In the genomic region with DNA sequence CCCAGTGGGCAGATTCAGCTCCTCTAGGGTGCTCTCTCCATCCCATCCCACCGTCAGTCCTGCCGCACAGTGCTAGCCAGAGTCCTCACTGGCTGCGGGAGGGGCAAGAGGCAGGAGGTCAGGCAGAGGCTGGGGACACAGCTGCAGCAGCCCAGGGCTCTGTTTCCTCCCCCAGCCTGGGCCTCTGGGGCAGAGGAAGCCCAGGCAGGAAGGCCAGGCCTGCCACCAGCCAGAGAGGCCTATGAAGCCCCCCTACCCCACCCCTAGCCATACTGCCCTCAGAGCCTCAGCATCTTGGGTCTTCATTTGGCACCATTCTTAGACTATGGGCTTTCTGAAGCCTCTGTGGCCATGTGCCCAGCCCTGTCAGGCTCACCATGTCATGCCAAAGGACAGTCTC, we compare ENCODE assay signal across 15 cellular contexts. TPM values are rescaled to one million over a fixed set of nuclear protein-coding genes. Genes with fewer than 3 reads are reported as not detected.
DNase-seq lines count a peak whose midpoint lies in the region; ATAC-seq, FAIRE-seq and TF ChIP-seq lines count a peak whose summit lies in the region.
"Had no signal": no experiment of that assay in that cellular context is flagged by ENCODE, and none has a peak within 500 bp of the region (broad histone marks: within the 10 kb centered on the region; RNA-seq: fewer than 3 reads in every experiment).

No MANE protein-coding gene starts in this region.

- peak overlapping the region in 10 of 11 experiments; percentile 3 to 75 (median 53); a peak in 14 of 22 replicates for H3K27ac ChIP-seq in BLaER1 treated with 17β-estradiol and CSF1 and Interleukin-3, amounts not matched to agents 10 nM and 100 nM
- H3K27ac ChIP-seq in H1 (ENCODE audit: low read depth, low read length) = no peak overlapping the region
- peak overlapping the region; percentile 43 to 85 for H3K27ac ChIP-seq in lung (ENCODE audit: low read depth in 1 of 2, low read length in 1 of 2)
- H3K27ac ChIP-seq in skin epidermis = peak overlapping the region in 13 of 21 experiments; percentile 13 to 77 (median 46)
- H3K27ac ChIP-seq: PC-9 had no signal

- H3K4me2 ChIP-seq in BLaER1 treated with 17β-estradiol and CSF1 and Interleukin-3, amounts not matched to agents 10 nM and 100 nM = peak overlapping the region; percentile 55 to 97 (median 79)
- no peak overlapping the region for H3K4me2 ChIP-seq in H1 (ENCODE audit: insufficient read depth in 1 of 2, low read depth in 2 of 2, low read length in 2 of 2)
- H3K4me2 ChIP-seq: PC-9 had no signal

- H3K18ac ChIP-seq in H1 (ENCODE audit: extremely low read depth, low read length) = no peak overlapping the region

- H2BK5ac ChIP-seq in H1 (ENCODE audit: low read depth, low read length) = no peak overlapping the region

- no peak for TF ChIP-seq CTCF in H1 (IDR thresholded peaks at IDR 0.05; ENCODE audit: control extremely low read depth in 1 of 3, insufficient read depth in 1 of 3, low read depth in 1 of 3, low read length in 3 of 3)
- no peak for TF ChIP-seq CTCF in lung (IDR thresholded peaks at IDR 0.05; ENCODE audit: control extremely low read depth, extremely low read depth)

- peaks cover 31 to 82% (median 49%) of the 10 kb centered on the region in 10 experiments for H3K4me1 ChIP-seq in BLaER1 treated with 17β-estradiol and CSF1 and Interleukin-3, amounts not matched to agents 10 nM and 100 nM
- H3K4me1 ChIP-seq in H1 (replicated peaks in 1 of 4; ENCODE audit: control insufficient read depth in 3 of 4, insufficient read depth in 4 of 4, low read length in 3 of 4) (peaks cover 0 to 7% (median 1%) of the 10 kb centered on the region in 4 experiments; a peak in 4 of 7 replicates), lung (ENCODE audit: control insufficient read depth in 2 of 2, insufficient read depth in 2 of 2, low read length in 2 of 2) (peaks cover 4 to 12% of the 10 kb centered on the region in 2 donors)

- WGBS in H1 (ENCODE audit: extremely low coverage in 1 of 2, insufficient coverage in 1 of 2, insufficient read length in 1 of 2, insufficient replicate concordance in 2 of 2, low coverage in 1 of 2, low lambda C conversion rate in 2 of 2, missing lambda C conversion rate in 1 of 2), 2 experiments = 84% methylated on average over 3 of the region's 3 CpGs; no CpG with 5 or more reads in 1 of the 2 experiments
- 43 to 53% methylated on average over 3 of the region's 3 CpGs for WGBS in lung, 2 donors

- H3K23me2 ChIP-seq in H1 (ENCODE audit: low read depth, low read length) = peaks cover 6% of the 10 kb centered on the region

- peaks cover 13 to 36% (median 28%) of the 10 kb centered on the region in 11 experiments for H3K27me3 ChIP-seq in BLaER1 treated with 17β-estradiol and CSF1 and Interleukin-3, amounts not matched to agents 10 nM and 100 nM
- H3K27me3 ChIP-seq in H1 (replicated peaks in 1 of 4; ENCODE audit: control insufficient read depth in 3 of 4, extremely low read depth in 1 of 4, insufficient read depth in 3 of 4, low read length in 3 of 4) (peaks cover 4 to 28% (median 20%) of the 10 kb centered on the region in 4 experiments), lung (ENCODE audit: control insufficient read depth, insufficient read depth) (no peaks in the 10 kb centered on the region)

- H3K14ac ChIP-seq in H1 (ENCODE audit: insufficient read length) = no peak overlapping the region

- H3K9ac ChIP-seq in BLaER1 treated with 17β-estradiol and CSF1 and Interleukin-3, amounts not matched to agents 10 nM and 100 nM = peak overlapping the region in 8 of 11 experiments; percentile 14 to 76 (median 38); a peak in 8 of 22 replicates
- no peak overlapping the region for H3K9ac ChIP-seq in H1 (replicated peaks in 1 of 4; ENCODE audit: extremely low read depth in 1 of 4, low read depth in 3 of 4, low read length in 3 of 4)

- H2AFZ ChIP-seq in H1 (ENCODE audit: low read length) = no peak overlapping the region
- H2AFZ ChIP-seq: PC-9 had no signal

- H3K4me3 Mint-ChIP-seq in activated T-cell treated with anti-CD3 and anti-CD28 coated beads, Interleukin-2, amount 50 U/mL, for 24 hours = no peak overlapping the region
- H3K4me3 Mint-ChIP-seq: activated CD8-positive, alpha-beta T cell treated with anti-CD3 and anti-CD28 coated beads for 36 hours had no signal

- POLR2A ChIA-PET in H1 (lab: Charles Lee; ENCODE audit: partially characterized antibody) = interaction anchor here (0.6 kb wide), 1 partner anchor 25 kb away, joined by 4 read pairs; no protein-coding TSS in a partner anchor

- TF ChIP-seq RAD21 in H1 (IDR thresholded peaks at IDR 0.05 in 1 of 2, conservative IDR thresholded peaks at IDR 0.05 in 1 of 2; ENCODE audit: low read depth in 2 of 2, low read length in 2 of 2) = no peak

- no peak overlapping the region for H4K8ac ChIP-seq in H1 (ENCODE audit: extremely low read depth, insufficient read depth, low read length)

- H3K4me3 ChIP-seq in BLaER1 treated with 17β-estradiol and CSF1 and Interleukin-3, amounts not matched to agents 10 nM and 100 nM = peak overlapping the region in 2 of 10 experiments; percentile 6 to 62; a peak in 2 of 20 replicates
- H3K4me3 ChIP-seq in H1 (ENCODE audit: extremely low read depth in 1 of 4, insufficient read depth in 2 of 4, low read depth in 3 of 4, low read length in 4 of 4) (no peak overlapping the region), lung (no peak overlapping the region), skin epidermis (no peak overlapping the region)
- H3K4me3 ChIP-seq: PC-9 had no signal

- H4K5ac ChIP-seq in H1 (ENCODE audit: insufficient read length, low read depth, low read length) = no peak overlapping the region

- CTCF ChIA-PET in H1 (lab: Charles Lee; ENCODE audit: partially characterized antibody) = interaction anchor here (1.2 to 12.7 kb wide), 5 partner anchors 10 to 61 kb away, joined by 3 to 234 read pairs (median 39); no protein-coding TSS in a partner anchor

- no peak overlapping the region for H3K56ac ChIP-seq in H1 (replicated peaks; ENCODE audit: insufficient read length, low read depth, low read length)

- no peaks in the 10 kb centered on the region for H3K9me3 Mint-ChIP-seq in activated T-cell treated with anti-CD3 and anti-CD28 coated beads, Interleukin-2, amount 50 U/mL, for 24 hours
- H3K9me3 Mint-ChIP-seq: activated CD8-positive, alpha-beta T cell treated with anti-CD3 and anti-CD28 coated beads for 36 hours had no signal

- H3K36me3 Mint-ChIP-seq in activated T-cell treated with anti-CD3 and anti-CD28 coated beads, Interleukin-2, amount 50 U/mL, for 24 hours (ENCODE audit: low read depth) = no peaks in the 10 kb centered on the region

- H2BK20ac ChIP-seq in H1 (ENCODE audit: low read length) = no peak overlapping the region

- no peak for FAIRE-seq in H1 (lab: Jason Lieb, UNC)

- peaks cover 0 to 4% (median 0%) of the 10 kb centered on the region in 11 experiments; a peak in 2 of 22 replicates for H3K9me3 ChIP-seq in BLaER1 treated with 17β-estradiol and CSF1 and Interleukin-3, amounts not matched to agents 10 nM and 100 nM (replicated peaks in 1 of 11)
- H3K9me3 ChIP-seq in H1 (ENCODE audit: insufficient read depth in 2 of 2, low read depth in 1 of 2, low read length in 1 of 2) (no peaks in the 10 kb centered on the region), lung (ENCODE audit: control insufficient read depth in 2 of 2, insufficient read depth in 1 of 2, low read length in 1 of 2) (peaks cover 0 to 2% of the 10 kb centered on the region in 2 donors)

- H4K20me1 ChIP-seq in BLaER1 treated with 17β-estradiol and CSF1 and Interleukin-3, amounts not matched to agents 10 nM and 100 nM = no peaks in the 10 kb centered on the region
- no peaks in the 10 kb centered on the region for H4K20me1 ChIP-seq in H1 (replicated peaks in 1 of 2; ENCODE audit: control insufficient read depth in 1 of 2, insufficient read depth in 2 of 2, low read length in 2 of 2)

- DNase-seq in H1 (ENCODE audit: low read depth in 1 of 2, low spot score in 2 of 2) (no peak), lung (ENCODE audit: low spot score) (no peak), DMS79 (lab: John Stamatoyannopoulos, UW) (no peak), mucosa of gallbladder (ENCODE audit: low spot score) (no peak)
- DNase-seq in activated T-cell treated with anti-CD3 and anti-CD28 coated beads, Interleukin-2, amount 50 U/mL, for 24 hours = no peak
- DNase-seq in activated T-cell treated with anti-CD3 and anti-CD28 coated beads, Interleukin-2, amount 50 U/mL, for 1 hour = no peak
- DNase-seq: activated CD8-positive, alpha-beta T cell treated with anti-CD3 and anti-CD28 coated beads for 36 hours; GF-D8; NCI-H187; NCI-H526; occipital lobe; PC-9 had no signal

- H3K4ac ChIP-seq in H1 (replicated peaks; ENCODE audit: insufficient read length, low read depth, low read length) = no peak overlapping the region

- H2AK5ac ChIP-seq in H1 (ENCODE audit: low read depth, low read length) = no peak overlapping the region

- TF ChIP-seq POLR2A in H1 (IDR thresholded peaks at IDR 0.05; ENCODE audit: control extremely low read depth in 1 of 2, low read depth in 2 of 2, low read length in 2 of 2) = no peak

- no peak for ATAC-seq in lung (ENCODE audit: insufficient read depth, low FRiP score)
- ATAC-seq: activated CD8-positive, alpha-beta T cell treated with anti-CD3 and anti-CD28 coated beads for 36 hours had no signal

- no peak for TF ChIP-seq EP300 in H1 (IDR thresholded peaks at IDR 0.05; ENCODE audit: borderline replicate concordance in 1 of 2, low read depth in 2 of 2, low read length in 2 of 2)

- no peak overlapping the region for H3K27ac Mint-ChIP-seq in activated T-cell treated with anti-CD3 and anti-CD28 coated beads, Interleukin-2, amount 50 U/mL, for 24 hours
- H3K27ac Mint-ChIP-seq: activated CD8-positive, alpha-beta T cell treated with anti-CD3 and anti-CD28 coated beads for 36 hours had no signal

- H3K23ac ChIP-seq in H1 (ENCODE audit: insufficient read length) = no peak overlapping the region

- H3K79me2 ChIP-seq in H1 (ENCODE audit: control insufficient read depth in 1 of 2, insufficient read depth in 2 of 2, low read length in 2 of 2) = no peaks in the 10 kb centered on the region

- H2BK12ac ChIP-seq in H1 (ENCODE audit: low read depth, low read length) = 0 out of 2 replicates have a peak overlapping the region, but pooled peaks have one; percentile 39

- H2BK15ac ChIP-seq in H1 (ENCODE audit: low read length) = no peak overlapping the region

- H3K36me3 ChIP-seq in BLaER1 treated with 17β-estradiol and CSF1 and Interleukin-3, amounts not matched to agents 10 nM and 100 nM = peaks cover 0 to 15% (median 0%) of the 10 kb centered on the region in 11 experiments; a peak in 8 of 22 replicates
- H3K36me3 ChIP-seq in H1 (ENCODE audit: control insufficient read depth in 2 of 4, insufficient read depth in 4 of 4, low read length in 3 of 4) (peaks cover 0 to 3% (median 0%) of the 10 kb centered on the region in 4 experiments; a peak in 1 of 8 replicates), lung (ENCODE audit: control insufficient read depth in 2 of 2, insufficient read depth in 2 of 2, low read length in 2 of 2) (peaks cover 0 to 12% of the 10 kb centered on the region in 2 donors)

- H3K79me1 ChIP-seq in H1 (ENCODE audit: low read depth, low read length) = no peaks in the 10 kb centered on the region

- no peaks in the 10 kb centered on the region for H3K4me1 Mint-ChIP-seq in activated T-cell treated with anti-CD3 and anti-CD28 coated beads, Interleukin-2, amount 50 U/mL, for 24 hours (ENCODE audit: low read depth)

- H4K91ac ChIP-seq in H1 (replicated peaks; ENCODE audit: insufficient read length, low read length) = no peak overlapping the region

- H2BK120ac ChIP-seq in H1 (replicated peaks; ENCODE audit: low read depth, low read length) = no peak overlapping the region

- peaks cover 29% of the 10 kb centered on the region for H3K27me3 Mint-ChIP-seq in activated T-cell treated with anti-CD3 and anti-CD28 coated beads, Interleukin-2, amount 50 U/mL, for 24 hours

RNA-seq across cellular contexts. Expression of gene ACVRL1, which starts 3.4 kb away (rescaled TPM):
- total RNA-seq in H1 (2021; fragmentation: NEBNext Ultra II Directional; extraction: Animal tissue kit (Norgen Biotek cat#: 25700)) = 0.09 TPM in 1 of 2 replicates, not detected in the other
- polyA plus RNA-seq in H1 (2011; rRNA removed) (0.35 and 0.50 TPM in 2 replicates), lung (100 to 1,000 TPM in 1 of 2 donors, 10 to 100 TPM in 1; 76.1 to 130 TPM)
- 0.54 TPM for polyA plus RNA-seq in H1 (2011; cell fraction: cytosol; rRNA removed)
- 1.2 TPM for polyA plus RNA-seq in H1 (2011; cell fraction: nucleus; rRNA removed)
- polyA plus RNA-seq in H1 (2012, experiment 1 of 2) = 0.59 to 0.90 TPM (median 0.84 TPM) in 4 replicates
- polyA plus RNA-seq in H1 (2012, experiment 2 of 2) = 0.10 TPM
- polyA plus RNA-seq in H1 (2013, experiment 1 of 2) = 0.39 TPM
- 0.24 TPM for polyA plus RNA-seq in H1 (2013, experiment 2 of 2)
- 0.39 and 0.82 TPM in 2 replicates for polyA minus RNA-seq in H1 (2011; rRNA and poly(A)+ RNA removed)
- polyA minus RNA-seq in H1 (2011; cell fraction: cytosol; rRNA and poly(A)+ RNA removed) = not detected
- 1.4 TPM for polyA minus RNA-seq in H1 (2011; cell fraction: nucleus; rRNA and poly(A)+ RNA removed)
- total RNA-seq in lung (100 to 1,000 TPM; 101 to 186 TPM), mucosa of gallbladder (37.1 TPM)
- total RNA-seq: activated CD8-positive, alpha-beta T cell treated with anti-CD3 and anti-CD28 coated beads for 36 hours; PC-9 had no signal

RNA-seq across cellular contexts. Expression of gene ANKRD33, which starts 22.8 kb away (rescaled TPM):
- 0.19 and 0.41 TPM in 2 replicates for total RNA-seq in H1 (2021; fragmentation: NEBNext Ultra II Directional; extraction: Animal tissue kit (Norgen Biotek cat#: 25700))
- polyA plus RNA-seq in H1 (2011; rRNA removed) (0.53 and 1.5 TPM in 2 replicates), lung (under 1 TPM; 0.24 to 0.50 TPM)
- polyA plus RNA-seq in H1 (2011; cell fraction: cytosol; rRNA removed) = 1.1 TPM
- polyA plus RNA-seq in H1 (2011; cell fraction: nucleus; rRNA removed) = 8.7 TPM
- 0.53 to 1.1 TPM (median 0.62 TPM) in 4 replicates for polyA plus RNA-seq in H1 (2012, experiment 1 of 2)
- 0.39 TPM for polyA plus RNA-seq in H1 (2012, experiment 2 of 2)
- polyA plus RNA-seq in H1 (2013, experiment 1 of 2) = 0.34 TPM
- 0.57 TPM for polyA plus RNA-seq in H1 (2013, experiment 2 of 2)
- polyA minus RNA-seq in H1 (2011; rRNA and poly(A)+ RNA removed) = 0.34 and 0.73 TPM in 2 replicates
- polyA minus RNA-seq in H1 (2011; cell fraction: cytosol; rRNA and poly(A)+ RNA removed) = not detected
- polyA minus RNA-seq in H1 (2011; cell fraction: nucleus; rRNA and poly(A)+ RNA removed) = 3.4 TPM
- total RNA-seq in lung (under 1 TPM; 0.14 to 0.21 TPM), mucosa of gallbladder (not detected)
- total RNA-seq: activated CD8-positive, alpha-beta T cell treated with anti-CD3 and anti-CD28 coated beads for 36 hours; lower leg skin; occipital lobe; PC-9 had no signal

RNA-seq across cellular contexts. Expression of gene ACVR1B, which starts 40.8 kb away (rescaled TPM):
- 13.5 and 16.0 TPM in 2 replicates for total RNA-seq in H1 (2021; fragmentation: NEBNext Ultra II Directional; extraction: Animal tissue kit (Norgen Biotek cat#: 25700))
- polyA plus RNA-seq in H1 (2011; rRNA removed) (19.2 and 24.7 TPM in 2 replicates), lung (10 to 100 TPM; 14.3 to 27.7 TPM)
- 19.1 TPM for polyA plus RNA-seq in H1 (2011; cell fraction: cytosol; rRNA removed)
- 18.9 TPM for polyA plus RNA-seq in H1 (2011; cell fraction: nucleus; rRNA removed)
- 12.9 to 19.5 TPM (median 17.3 TPM) in 4 replicates for polyA plus RNA-seq in H1 (2012, experiment 1 of 2)
- 9.5 TPM for polyA plus RNA-seq in H1 (2012, experiment 2 of 2)
- polyA plus RNA-seq in H1 (2013, experiment 1 of 2) = 10.3 TPM
- 11.9 TPM for polyA plus RNA-seq in H1 (2013, experiment 2 of 2)
- polyA minus RNA-seq in H1 (2011; rRNA and poly(A)+ RNA removed) = 20.8 and 23.4 TPM in 2 replicates
- polyA minus RNA-seq in H1 (2011; cell fraction: cytosol; rRNA and poly(A)+ RNA removed) = 12.9 TPM
- 14.2 TPM for polyA minus RNA-seq in H1 (2011; cell fraction: nucleus; rRNA and poly(A)+ RNA removed)
- total RNA-seq in lung (10 to 100 TPM; 14.0 to 41.7 TPM), mucosa of gallbladder (49.8 TPM)

Comparison
In these comparisons a context has a peak if more than half of its experiments do, and no peak if none do; other contexts are left out.
1. H3K4me2 ChIP-seq: peak in BLaER1 treated with 17β-estradiol and CSF1 and Interleukin-3, amounts not matched to agents 10 nM and 100 nM (11 of 11); none in H1 (0 of 2).
2. H3K9ac ChIP-seq: peak in BLaER1 treated with 17β-estradiol and CSF1 and Interleukin-3, amounts not matched to agents 10 nM and 100 nM (8 of 11); none in H1 (0 of 4).
3. RNA of gene ACVRL1, which starts 3.4 kb away (total RNA-seq): 101 to 186 TPM in lung and 37.1 TPM in mucosa of gallbladder (single experiment); 0.09 TPM in H1; every median in the first group is over 10 times any median in the second.